ENCODE assay signal across 15 cellular contexts in the genomic region with DNA sequence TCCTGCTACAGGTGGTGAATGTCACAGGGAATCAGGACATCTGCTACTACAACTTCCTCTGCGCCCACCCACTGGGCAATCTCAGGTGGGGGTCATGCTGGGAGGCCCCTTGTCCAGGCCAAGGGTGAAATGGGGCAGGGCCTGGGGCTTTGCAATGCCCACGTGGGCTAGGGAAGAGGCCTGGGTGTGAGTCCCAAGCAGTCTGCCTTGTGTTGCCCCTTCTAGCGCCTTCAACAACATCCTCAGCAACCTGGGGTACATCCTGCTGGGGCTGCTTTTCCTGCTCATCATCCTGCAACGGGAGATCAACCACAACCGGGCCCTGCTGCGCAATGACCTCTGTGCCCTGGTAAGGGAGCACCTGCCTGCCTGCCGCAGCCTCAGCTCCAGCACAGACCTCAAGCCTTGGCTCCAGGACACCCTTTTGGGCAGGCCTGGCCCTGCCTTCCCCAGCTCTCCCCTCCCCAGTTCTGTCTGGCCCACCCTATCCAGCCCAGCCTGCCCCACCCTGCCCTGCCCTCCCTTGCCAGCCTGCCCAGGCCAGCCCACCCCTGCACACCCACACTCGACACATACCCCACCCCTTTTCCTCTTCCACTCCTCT. TPM values are rescaled to one million over a fixed set of nuclear protein-coding genes. Genes with fewer than 3 reads are reported as not detected.
DNase-seq lines count a peak whose midpoint lies in the region; ATAC-seq, FAIRE-seq and TF ChIP-seq lines count a peak whose summit lies in the region.
"Had no signal": no experiment of that assay in that cellular context is flagged by ENCODE, and none has a peak within 500 bp of the region (broad histone marks: within the 10 kb centered on the region; RNA-seq: fewer than 3 reads in every experiment).

No MANE protein-coding gene starts in this region.

- SMC1A ChIA-PET in GM12878 (lab: Charles Lee; ENCODE audit: uncharacterized antibody, unreplicated experiment): interaction anchor here (1.5 kb wide), 1 partner anchor 10 kb away, joined by 6 read pairs; no protein-coding TSS in a partner anchor

- TF ChIP-seq RAD21 in GM12878 (IDR thresholded peaks at IDR 0.05; ENCODE audit: insufficient read depth, low read depth, low read length): no peak

- H3K9ac ChIP-seq in GM12878 (ENCODE audit: control insufficient read depth, insufficient read depth, low read length): peak overlapping the region; percentile 48; the same call in 1 of the 2 replicates

- peak; percentile 15 for DNase-seq in D341Med (ENCODE audit: low spot score)
- DNase-seq in GM12878 (ENCODE audit: low read depth, low spot score): no peak
- peak; percentile 9 for DNase-seq in omental fat pad (ENCODE audit: low spot score)
- no peak for DNase-seq in D721Med (ENCODE audit: insufficient read length, low spot score)
- DNase-seq in AML-193 (lab: John Stamatoyannopoulos, UW): no peak
- no peak for DNase-seq in hepatocyte (ENCODE audit: low spot score)
- DNase-seq: activated naive CD4-positive, alpha-beta T cell; DMS153; NCI-H1930 had no signal

- no peak for FAIRE-seq in GM12878 (lab: Jason Lieb, UNC)
- no peak for FAIRE-seq in D721Med (lab: Jason Lieb, UNC)

- no peak for TF ChIP-seq EP300 in GM12878 (IDR thresholded peaks at IDR 0.05; ENCODE audit: borderline replicate concordance in 1 of 2, control insufficient read depth in 1 of 2, low read depth in 2 of 2, low read length in 2 of 2)

- 45% methylated on average over 7 of the region's 8 CpGs for WGBS in GM12878 (ENCODE audit: insufficient coverage, insufficient replicate concordance, low lambda C conversion rate, missing lambda C conversion rate)
- 96% methylated on average over 7 of the region's 8 CpGs for WGBS in hepatocyte (ENCODE audit: low lambda C conversion rate, missing lambda C conversion rate)

- peak overlapping the region; percentile 89 for H3K27ac ChIP-seq in GM12878 (ENCODE audit: control insufficient read depth, insufficient read depth)
- no peak overlapping the region for H3K27ac ChIP-seq in hepatocyte
- H3K27ac ChIP-seq: ascending aorta, tibial artery had no signal

- no peaks in the 10 kb centered on the region for H3K9me3 ChIP-seq in GM12878 (replicated peaks; ENCODE audit: control insufficient read depth, insufficient read depth, low read length)
- no peaks in the 10 kb centered on the region for H3K9me3 ChIP-seq in hepatocyte (ENCODE audit: low read depth)
- H3K9me3 ChIP-seq: ascending aorta, left lung, prostate gland, tibial artery had no signal

- CTCF ChIA-PET in GM12878 (lab: Yijun Ruan, JAX): interaction anchor here (1.7 kb wide), 2 partner anchors 10 kb away, joined by 8 to 9 read pairs; no protein-coding TSS in a partner anchor

- H2AFZ ChIP-seq in GM12878 (ENCODE audit: control insufficient read depth, low read depth, low read length): peak overlapping the region; percentile 59; the same call in 1 of the 2 replicates
- H2AFZ ChIP-seq in hepatocyte: no peak overlapping the region

- no peaks in the 10 kb centered on the region for H3K9me2 ChIP-seq in hepatocyte (replicated peaks; ENCODE audit: insufficient read depth)

- POLR2A ChIA-PET in GM12878 (lab: Charles Lee): interaction anchor here (3.3 kb wide), 1 partner anchor 11 kb away, joined by 14 read pairs; a partner anchor contains a TSS

- H3K27me3 ChIP-seq in GM12878 (replicated peaks in 1 of 2; ENCODE audit: control insufficient read depth in 2 of 2, insufficient read depth in 2 of 2, low read length in 1 of 2) (no peaks in the 10 kb centered on the region), hepatocyte (no peaks in the 10 kb centered on the region)
- H3K27me3 ChIP-seq: ascending aorta, left lung, tibial artery had no signal

- RAD21 ChIA-PET in GM12878 (lab: Charles Lee; ENCODE audit: unreplicated experiment): interaction anchor here (0.7 to 2.1 kb wide), 3 partner anchors 10 to 41 kb away, joined by 3 to 6 read pairs (median 3); no protein-coding TSS in a partner anchor

- H4K20me1 ChIP-seq in GM12878 (ENCODE audit: control insufficient read depth, insufficient read depth) (no peaks in the 10 kb centered on the region), hepatocyte (ENCODE audit: insufficient read depth, poor library complexity, severe bottlenecking) (no peaks in the 10 kb centered on the region)

- no TSS peak for BruUV-seq in GM12878 (replicated peaks; lab: Mats Ljungman, UMichigan)

- H3K4me2 ChIP-seq in GM12878 (ENCODE audit: control insufficient read depth, insufficient read depth): peak overlapping the region; percentile 60
- H3K4me2 ChIP-seq in hepatocyte: no peak overlapping the region

- no peak overlapping the region; the same call in 1 of the 2 replicates for H3K4me3 ChIP-seq in GM12878
- H3K4me3 ChIP-seq in hepatocyte: no peak overlapping the region
- H3K4me3 ChIP-seq: ascending aorta, left lung, prostate gland, tibial artery had no signal

- intact Hi-C loops in GM12878 (cut with micrococcal nuclease; ENCODE audit: unreplicated experiment): no loop called here

- peaks cover 3 to 8% of the 10 kb centered on the region in 2 experiments; a peak in 3 of 4 replicates for H3K36me3 ChIP-seq in GM12878 (ENCODE audit: control insufficient read depth in 2 of 2, insufficient read depth in 2 of 2, low read length in 1 of 2)
- no peaks in the 10 kb centered on the region for H3K36me3 ChIP-seq in hepatocyte (replicated peaks; ENCODE audit: insufficient read depth, low read depth)

- H3K4me1 ChIP-seq in GM12878 (ENCODE audit: control insufficient read depth, insufficient read depth, low read length) (peaks cover 36% of the 10 kb centered on the region), hepatocyte (ENCODE audit: insufficient read depth) (no peaks in the 10 kb centered on the region)
- H3K4me1 ChIP-seq: ascending aorta had no signal

- TF ChIP-seq CTCF in GM12878 (IDR thresholded peaks at IDR 0.05 in 2 of 3, conservative IDR thresholded peaks at IDR 0.05 in 1 of 3; ENCODE audit: control insufficient read depth in 2 of 3, extremely low read depth in 1 of 3, insufficient read depth in 1 of 3, low read depth in 3 of 3, low read length in 3 of 3) (no peak), omental fat pad (IDR thresholded peaks at IDR 0.05) (no peak), D721Med (IDR thresholded peaks at IDR 0.05; ENCODE audit: insufficient read depth, missing control alignments) (no peak), hepatocyte (IDR thresholded peaks at IDR 0.05; ENCODE audit: poor library complexity) (no peak)

- in situ Hi-C loops in GM12878 (cut with MboI): no loop called here

- H3K79me2 ChIP-seq in GM12878 (ENCODE audit: control insufficient read depth, insufficient read depth, low read length): no peaks in the 10 kb centered on the region
- no peaks in the 10 kb centered on the region for H3K79me2 ChIP-seq in hepatocyte

- no peak for TF ChIP-seq POLR2A in GM12878 (IDR thresholded peaks at IDR 0.05; ENCODE audit: low read depth, low read length)

- ATAC-seq in GM19463 (IDR thresholded peaks at IDR 0.05; ENCODE audit: unreplicated experiment) (peak; percentile 6), GM12878 (peak; percentile 12; the same call in 2 of the 3 replicates), omental fat pad (ENCODE audit: low FRiP score) (no peak), HG03280 (IDR thresholded peaks at IDR 0.05; ENCODE audit: unreplicated experiment) (no peak)

RNA-seq across cellular contexts. Expression of a gene that starts 9.1 kb away (rescaled TPM):
- 17.4 and 21.3 TPM in 2 replicates for total RNA-seq in GM12878 (2013; cell fraction: nucleolus; rRNA removed)
- total RNA-seq in GM12878 (2014; rRNA removed): 1.9 and 2.0 TPM in 2 replicates
- 1.5 and 1.6 TPM in 2 replicates for total RNA-seq in GM12878 (2014; rRNA removed; fragmentation: Illumina TruSeq; extraction: Trizol)
- total RNA-seq in GM12878 (2021): 3.9 and 4.6 TPM in 2 replicates
- 2.9 TPM for polyA plus RNA-seq in GM12878 (2011; ENCODE audit: low read depth)
- polyA plus RNA-seq in GM12878 (2011; rRNA removed): 3.5 and 3.9 TPM in 2 replicates
- 1.2 and 1.9 TPM in 2 replicates for polyA plus RNA-seq in GM12878 (2011; cell fraction: cytosol; rRNA removed)
- 36.5 and 46.4 TPM in 2 replicates for polyA plus RNA-seq in GM12878 (2011; cell fraction: nucleus; rRNA removed)
- polyA plus RNA-seq in GM12878 (2012): 4.4 and 6.2 TPM in 2 replicates
- polyA plus RNA-seq in GM12878 (2014; fragmentation: Illumina TruSeq; extraction: Trizol): 1.9 and 4.8 TPM in 2 replicates
- 1 to 10 TPM in 1 of 2 experiments, under 1 TPM in 1; 0.26 to 1.0 TPM for polyA plus RNA-seq in GM12878 (2014; fragmentation: Nextera tagmentation; extraction: Ambion mirVana)
- 3.6 and 4.0 TPM in 2 replicates for polyA plus RNA-seq in GM12878 (2014; rRNA removed)
- 1 to 10 TPM in 1 of 2 experiments, under 1 TPM in 1; 0.68 to 1.2 TPM for polyA plus RNA-seq in GM12878 (2016; fragmentation: Nextera tagmentation; extraction: Ambion mirVana)
- polyA minus RNA-seq in GM12878 (2011; rRNA and poly(A)+ RNA removed): 1.3 and 1.5 TPM in 2 replicates
- 1.3 TPM in 1 of 2 replicates, not detected in the other for polyA minus RNA-seq in GM12878 (2011; cell fraction: cytosol; rRNA and poly(A)+ RNA removed)
- polyA minus RNA-seq in GM12878 (2011; cell fraction: nucleus; rRNA and poly(A)+ RNA removed): 3.6 and 4.8 TPM in 2 replicates
- 1,000 to 10,000 TPM in 1 of 4 donors, 100 to 1,000 TPM in 3; 731 to 1,161 (median 827) TPM for total RNA-seq in omental fat pad
- 126 and 150 TPM in 2 replicates for total RNA-seq in hepatocyte
- 94.0 and 113 TPM in 2 replicates for polyA plus RNA-seq in hepatocyte

RNA-seq across cellular contexts. Expression of a gene that starts 11.5 kb away (rescaled TPM):
- total RNA-seq in GM12878 (2013; cell fraction: nucleolus; rRNA removed): 135 and 149 TPM in 2 replicates
- total RNA-seq in GM12878 (2014; rRNA removed): 9.1 and 11.6 TPM in 2 replicates
- total RNA-seq in GM12878 (2014; rRNA removed; fragmentation: Illumina TruSeq; extraction: Trizol): 8.4 and 9.0 TPM in 2 replicates
- 20.7 and 23.9 TPM in 2 replicates for total RNA-seq in GM12878 (2021)
- polyA plus RNA-seq in GM12878 (2011; ENCODE audit: low read depth): 13.0 TPM
- 9.5 and 20.7 TPM in 2 replicates for polyA plus RNA-seq in GM12878 (2011; rRNA removed)
- 17.4 and 19.1 TPM in 2 replicates for polyA plus RNA-seq in GM12878 (2011; cell fraction: cytosol; rRNA removed)
- 132 and 186 TPM in 2 replicates for polyA plus RNA-seq in GM12878 (2011; cell fraction: nucleus; rRNA removed)
- polyA plus RNA-seq in GM12878 (2012): 23.5 and 23.6 TPM in 2 replicates
- polyA plus RNA-seq in GM12878 (2014; fragmentation: Illumina TruSeq; extraction: Trizol): 12.7 and 16.3 TPM in 2 replicates
- polyA plus RNA-seq in GM12878 (2014; fragmentation: Nextera tagmentation; extraction: Ambion mirVana): 1 to 10 TPM; 4.9 to 5.7 TPM
- polyA plus RNA-seq in GM12878 (2014; rRNA removed): 16.5 and 19.3 TPM in 2 replicates
- 1 to 10 TPM; 5.4 to 6.8 TPM for polyA plus RNA-seq in GM12878 (2016; fragmentation: Nextera tagmentation; extraction: Ambion mirVana)
- polyA minus RNA-seq in GM12878 (2011; rRNA and poly(A)+ RNA removed): 30.9 and 35.5 TPM in 2 replicates
- 8.3 and 11.5 TPM in 2 replicates for polyA minus RNA-seq in GM12878 (2011; cell fraction: cytosol; rRNA and poly(A)+ RNA removed)
- polyA minus RNA-seq in GM12878 (2011; cell fraction: nucleus; rRNA and poly(A)+ RNA removed): 54.3 and 61.1 TPM in 2 replicates
- total RNA-seq in omental fat pad: 100 to 1,000 TPM in 1 of 4 donors, 10 to 100 TPM in 3; 63.4 to 101 (median 81.1) TPM
- total RNA-seq in hepatocyte: 27.1 and 32.0 TPM in 2 replicates
- polyA plus RNA-seq in hepatocyte: 16.7 and 19.9 TPM in 2 replicates

RNA-seq across cellular contexts. Expression of a gene that starts 41.8 kb away (rescaled TPM):
- 171 and 196 TPM in 2 replicates for total RNA-seq in GM12878 (2013; cell fraction: nucleolus; rRNA removed)
- total RNA-seq in GM12878 (2014; rRNA removed) (55.7 and 59.3 TPM in 2 replicates), GM12878 (2014; rRNA removed; fragmentation: Illumina TruSeq; extraction: Trizol) (38.3 and 42.5 TPM in 2 replicates), GM12878 (2021) (69.8 and 81.5 TPM in 2 replicates), omental fat pad (10 to 100 TPM; 39.8 to 78.1 (median 50.0) TPM), hepatocyte (21.9 and 25.9 TPM in 2 replicates)
- 17.2 TPM for polyA plus RNA-seq in GM12878 (2011; ENCODE audit: low read depth)
- polyA plus RNA-seq in GM12878 (2011; rRNA removed) (29.5 and 45.9 TPM in 2 replicates), GM12878 (2014; fragmentation: Illumina TruSeq; extraction: Trizol) (42.5 and 61.2 TPM in 2 replicates), GM12878 (2014; fragmentation: Nextera tagmentation; extraction: Ambion mirVana) (1 to 10 TPM; 5.5 to 5.7 TPM), GM12878 (2014; rRNA removed) (68.0 and 73.0 TPM in 2 replicates), GM12878 (2016; fragmentation: Nextera tagmentation; extraction: Ambion mirVana) (10 to 100 TPM; 51.4 to 51.8 TPM), hepatocyte (33.0 and 33.2 TPM in 2 replicates)
- polyA plus RNA-seq in GM12878 (2011; cell fraction: cytosol; rRNA removed): 46.3 and 62.0 TPM in 2 replicates
- polyA plus RNA-seq in GM12878 (2011; cell fraction: nucleus; rRNA removed): 237 and 245 TPM in 2 replicates
- polyA plus RNA-seq in GM12878 (2012): 29.4 and 40.0 TPM in 2 replicates
- 40.2 and 61.4 TPM in 2 replicates for polyA minus RNA-seq in GM12878 (2011; rRNA and poly(A)+ RNA removed)
- 11.6 and 20.1 TPM in 2 replicates for polyA minus RNA-seq in GM12878 (2011; cell fraction: cytosol; rRNA and poly(A)+ RNA removed)
- polyA minus RNA-seq in GM12878 (2011; cell fraction: nucleus; rRNA and poly(A)+ RNA removed): 34.6 and 60.9 TPM in 2 replicates

RNA-seq across cellular contexts. Expression of a gene that starts 42.4 kb away (rescaled TPM):
- total RNA-seq in GM12878 (2013; cell fraction: nucleolus; rRNA removed): 37.6 and 40.7 TPM in 2 replicates
- total RNA-seq in GM12878 (2014; rRNA removed) (6.0 and 7.0 TPM in 2 replicates), GM12878 (2014; rRNA removed; fragmentation: Illumina TruSeq; extraction: Trizol) (8.2 and 8.3 TPM in 2 replicates), GM12878 (2021) (15.2 and 16.8 TPM in 2 replicates), omental fat pad (10 to 100 TPM in 2 of 4 donors, 1 to 10 TPM in 2; 7.7 to 12.1 (median 9.8) TPM), hepatocyte (11.1 and 12.5 TPM in 2 replicates)
- polyA plus RNA-seq in GM12878 (2011; ENCODE audit: low read depth): 7.2 TPM
- polyA plus RNA-seq in GM12878 (2011; rRNA removed) (10.0 and 12.7 TPM in 2 replicates), GM12878 (2014; fragmentation: Illumina TruSeq; extraction: Trizol) (13.8 and 19.9 TPM in 2 replicates), GM12878 (2014; fragmentation: Nextera tagmentation; extraction: Ambion mirVana) (1 to 10 TPM; 4.8 to 6.2 TPM), GM12878 (2014; rRNA removed) (8.2 and 11.4 TPM in 2 replicates), GM12878 (2016; fragmentation: Nextera tagmentation; extraction: Ambion mirVana) (10 to 100 TPM; 12.8 to 15.3 TPM), hepatocyte (26.2 and 27.0 TPM in 2 replicates)
- 10.7 and 12.7 TPM in 2 replicates for polyA plus RNA-seq in GM12878 (2011; cell fraction: cytosol; rRNA removed)
- polyA plus RNA-seq in GM12878 (2011; cell fraction: nucleus; rRNA removed): 41.4 and 45.4 TPM in 2 replicates
- polyA plus RNA-seq in GM12878 (2012): 6.9 and 11.4 TPM in 2 replicates
- polyA minus RNA-seq in GM12878 (2011; rRNA and poly(A)+ RNA removed): 21.2 and 28.2 TPM in 2 replicates
- polyA minus RNA-seq in GM12878 (2011; cell fraction: cytosol; rRNA and poly(A)+ RNA removed): 6.9 and 7.5 TPM in 2 replicates
- polyA minus RNA-seq in GM12878 (2011; cell fraction: nucleus; rRNA and poly(A)+ RNA removed): 14.5 and 22.1 TPM in 2 replicates

RNA-seq across cellular contexts. Expression of a gene that starts 46.0 kb away (rescaled TPM):
- 53.3 and 53.4 TPM in 2 replicates for total RNA-seq in GM12878 (2013; cell fraction: nucleolus; rRNA removed)
- total RNA-seq in GM12878 (2014; rRNA removed): 47.5 and 62.2 TPM in 2 replicates
- total RNA-seq in GM12878 (2014; rRNA removed; fragmentation: Illumina TruSeq; extraction: Trizol): 47.8 and 48.3 TPM in 2 replicates
- 49.3 and 49.6 TPM in 2 replicates for total RNA-seq in GM12878 (2021)
- 12.1 TPM for polyA plus RNA-seq in GM12878 (2011; ENCODE audit: low read depth)
- polyA plus RNA-seq in GM12878 (2011; rRNA removed): 32.1 and 36.1 TPM in 2 replicates
- polyA plus RNA-seq in GM12878 (2011; cell fraction: cytosol; rRNA removed): 21.8 and 26.0 TPM in 2 replicates
- 13.0 and 16.1 TPM in 2 replicates for polyA plus RNA-seq in GM12878 (2011; cell fraction: nucleus; rRNA removed)
- polyA plus RNA-seq in GM12878 (2012): 16.4 and 16.8 TPM in 2 replicates
- 25.5 and 32.2 TPM in 2 replicates for polyA plus RNA-seq in GM12878 (2014; fragmentation: Illumina TruSeq; extraction: Trizol)
- 10 to 100 TPM; 17.6 to 64.8 TPM for polyA plus RNA-seq in GM12878 (2014; fragmentation: Nextera tagmentation; extraction: Ambion mirVana)
- polyA plus RNA-seq in GM12878 (2014; rRNA removed): 19.2 and 22.0 TPM in 2 replicates
- polyA plus RNA-seq in GM12878 (2016; fragmentation: Nextera tagmentation; extraction: Ambion mirVana): 10 to 100 TPM; 51.1 to 53.2 TPM
- polyA minus RNA-seq in GM12878 (2011; rRNA and poly(A)+ RNA removed): 76.4 and 83.2 TPM in 2 replicates
- polyA minus RNA-seq in GM12878 (2011; cell fraction: cytosol; rRNA and poly(A)+ RNA removed): 21.2 and 28.9 TPM in 2 replicates
- polyA minus RNA-seq in GM12878 (2011; cell fraction: nucleus; rRNA and poly(A)+ RNA removed): 11.7 and 18.3 TPM in 2 replicates
- total RNA-seq in omental fat pad: 100 to 1,000 TPM in 2 of 4 donors, 10 to 100 TPM in 2; 76.0 to 108 (median 98.6) TPM
- total RNA-seq in hepatocyte: 93.3 and 103 TPM in 2 replicates
- polyA plus RNA-seq in hepatocyte: 30.8 and 31.0 TPM in 2 replicates

Comparison
In these comparisons a context has a peak if more than half of its experiments do, and no peak if none do; other contexts are left out.
1. DNase-seq: peak in D341Med (single experiment) and omental fat pad (single experiment); none in GM12878 (single experiment), D721Med (single experiment), AML-193 (0 of 2) and hepatocyte (single experiment).
2. ATAC-seq: peak in GM19463 (single experiment) and GM12878 (single experiment); none in omental fat pad (single experiment) and HG03280 (single experiment).